23 cellular contexts compared by ENCODE assay signal in genomic region chr15:56105855-56106254, GRCh38.
"Had no signal": no experiment of that assay in that cellular context is flagged by ENCODE, and none has a peak within 500 bp of the region (broad histone marks: within the 10 kb centered on the region; RNA-seq: fewer than 3 reads in every experiment).

No MANE protein-coding gene starts in this region.

- H3K27me3 Mint-ChIP-seq: IgD-negative memory B cell had no signal

- DNase-seq: MV-4-11, NCI-H1048, NCI-H1105, NCI-H1417, NCI-H1436 treated with DMSO at 0.1 percent for 48 hours, NCI-H1694, NCI-H187 treated with DMSO at 0.1 percent for 48 hours, NCI-H2081, NCI-H2107, NCI-H2227 treated with DMSO at 0.1 percent for 48 hours, NCI-H524, NCI-H526 treated with DMSO at 0.1 percent for 48 hours, NCI-H774, Right ventricle myocardium superior, RPMI8226, SIG-M5 had no signal

- H3K4me3 Mint-ChIP-seq: IgD-negative memory B cell had no signal

- H3K4me3 ChIP-seq: K562, SJSA1, SK-N-MC had no signal

- ATAC-seq: HepG2, K562 had no signal

- H3K9ac ChIP-seq: KMS-11 had no signal

- H3K36me3 ChIP-seq: SJSA1 had no signal

- H3K9me3 ChIP-seq: SJSA1 had no signal

- H3K4me2 ChIP-seq: KMS-11 had no signal

- FAIRE-seq: HepG2, K562, RCC 7860 had no signal

- H3K27me3 ChIP-seq: SJSA1 had no signal

- H3K4me1 ChIP-seq: SJSA1 had no signal

- H3K27ac ChIP-seq: KMS-11, SJSA1, SK-N-MC had no signal

- H3K9me3 Mint-ChIP-seq: IgD-negative memory B cell had no signal
